Comparison of ENCODE assay signal across 9 cellular contexts in genomic region chr12:40192704-40193255, GRCh38. TPM values are rescaled to one million over a fixed set of nuclear protein-coding genes. Genes with fewer than 3 reads are reported as not detected.
DNase-seq lines count a peak whose midpoint lies in the region; ATAC-seq and TF ChIP-seq lines count a peak whose summit lies in the region.
"Had no signal": no experiment of that assay in that cellular context is flagged by ENCODE, and none has a peak within 500 bp of the region (broad histone marks: within the 10 kb centered on the region; RNA-seq: fewer than 3 reads in every experiment).

No MANE protein-coding gene starts in this region.

- peak overlapping the region; percentile 19 for H3K4me2 ChIP-seq in BLaER1
- no peak overlapping the region for H3K4me2 ChIP-seq in PC-9
- no peak overlapping the region for H3K4me2 ChIP-seq in Karpas-422 (ENCODE audit: low read depth, low read length, poor library complexity, severe bottlenecking)

- CTCF ChIA-PET in PC-9 (lab: Charles Lee) = no interaction called here

- intact Hi-C loops in PC-9 (cut with micrococcal nuclease; ENCODE audit: unreplicated experiment) = no loop called here

- H3K9me3 ChIP-seq in BLaER1 = peaks cover 31% of the 10 kb centered on the region
- H3K9me3 ChIP-seq in PC-9 (ENCODE audit: insufficient read depth, low read depth) = no peaks in the 10 kb centered on the region; the same call in 1 of the 2 replicates
- no peaks in the 10 kb centered on the region for H3K9me3 ChIP-seq in Karpas-422 (ENCODE audit: low read length)

- H3K27ac ChIP-seq in BLaER1 (no peak overlapping the region), PC-9 (no peak overlapping the region), Karpas-422 (ENCODE audit: low read length) (no peak overlapping the region)

- H3F3A ChIP-seq in PC-9 (ENCODE audit: insufficient read depth, low read depth) = no peaks in the 10 kb centered on the region

- H3K27me3 ChIP-seq in BLaER1 (no peaks in the 10 kb centered on the region), PC-9 (ENCODE audit: insufficient read depth, low read depth) (no peaks in the 10 kb centered on the region), Karpas-422 (ENCODE audit: low read length) (no peaks in the 10 kb centered on the region)

- TF ChIP-seq CTCF in PC-9 (conservative IDR thresholded peaks at IDR 0.05) = no peak

- no peaks in the 10 kb centered on the region for H3K79me2 ChIP-seq in PC-9 (ENCODE audit: low read depth)
- H3K79me2 ChIP-seq in Karpas-422 (ENCODE audit: low read length) = no peaks in the 10 kb centered on the region

- H4K20me1 ChIP-seq in BLaER1 = no peaks in the 10 kb centered on the region
- H4K20me1 ChIP-seq in PC-9 (ENCODE audit: insufficient read depth) = no peaks in the 10 kb centered on the region
- H4K20me1 ChIP-seq in Karpas-422 (ENCODE audit: insufficient read depth, low read depth, low read length) = no peaks in the 10 kb centered on the region

- H3K4me1 ChIP-seq in BLaER1 (peaks cover 10% of the 10 kb centered on the region), PC-9 (replicated peaks; ENCODE audit: insufficient read depth) (no peaks in the 10 kb centered on the region), Karpas-422 (ENCODE audit: low read length) (no peaks in the 10 kb centered on the region)

- H3K36me3 ChIP-seq in BLaER1 (no peaks in the 10 kb centered on the region), PC-9 (ENCODE audit: low read depth) (no peaks in the 10 kb centered on the region), Karpas-422 (ENCODE audit: insufficient read depth, low read length) (no peaks in the 10 kb centered on the region)

- POLR2A ChIA-PET in PC-9 (lab: Charles Lee; ENCODE audit: unreplicated experiment) = no interaction called here

- peak; percentile 26 for TF ChIP-seq POLR2A in GM19193 (IDR thresholded peaks at IDR 0.05; ENCODE audit: extremely low read depth, insufficient read depth, insufficient read length)

- ATAC-seq in HG03025 (IDR thresholded peaks at IDR 0.05; ENCODE audit: low FRiP score, unreplicated experiment) = peak; percentile 98

- no peak for DNase-seq in PC-9
- no peak for DNase-seq in NCI-H1930 (lab: John Stamatoyannopoulos, UW)
- DNase-seq in NCI-H2196 treated with DMSO at 0.1 percent for 48 hours (lab: John Stamatoyannopoulos, UW; ENCODE audit: unreplicated experiment) = no peak
- DNase-seq in Karpas-422 = no peak
- DNase-seq in SK-N-DZ (ENCODE audit: low spot score) = no peak
- DNase-seq: NCI-H510A treated with DMSO at 0.1 percent for 48 hours had no signal

- H3K9ac ChIP-seq in BLaER1 = no peak overlapping the region
- H3K9ac ChIP-seq in Karpas-422 (ENCODE audit: low read length) = no peak overlapping the region

- BruUV-seq in PC-9 (replicated peaks; lab: Mats Ljungman, UMichigan) = no TSS peak

- H3K4me3 ChIP-seq in BLaER1 (no peak overlapping the region), PC-9 (no peak overlapping the region), Karpas-422 (ENCODE audit: low read length) (no peak overlapping the region)

- no peaks in the 10 kb centered on the region for H3K9me2 ChIP-seq in PC-9 (ENCODE audit: insufficient read depth)
- H3K9me2 ChIP-seq in Karpas-422 (replicated peaks; ENCODE audit: insufficient read depth, low read length) = no peaks in the 10 kb centered on the region

- 0 out of 2 replicates have a peak overlapping the region, but pooled peaks have one; percentile 40 for H2AFZ ChIP-seq in PC-9
- H2AFZ ChIP-seq in Karpas-422 (ENCODE audit: low read length) = no peak overlapping the region

RNA-seq across cellular contexts. Expression of gene LRRK2, which starts 32.0 kb away (rescaled TPM):
- total RNA-seq in PC-9 (2021) = 0.26 and 0.48 TPM in 2 replicates
- 0.07 and 0.15 TPM in 2 replicates for total RNA-seq in Karpas-422 (2014; rRNA removed; shearing (Covaris generic); ENCODE audit: low replicate concordance)
- 0.08 and 0.17 TPM in 2 replicates for polyA plus RNA-seq in SK-N-DZ (2014; cell fraction: cytosol; rRNA removed)
- polyA plus RNA-seq in SK-N-DZ (2014; cell fraction: nucleus; rRNA removed) = 0.14 and 2.5 TPM in 2 replicates
